In the genomic region with DNA sequence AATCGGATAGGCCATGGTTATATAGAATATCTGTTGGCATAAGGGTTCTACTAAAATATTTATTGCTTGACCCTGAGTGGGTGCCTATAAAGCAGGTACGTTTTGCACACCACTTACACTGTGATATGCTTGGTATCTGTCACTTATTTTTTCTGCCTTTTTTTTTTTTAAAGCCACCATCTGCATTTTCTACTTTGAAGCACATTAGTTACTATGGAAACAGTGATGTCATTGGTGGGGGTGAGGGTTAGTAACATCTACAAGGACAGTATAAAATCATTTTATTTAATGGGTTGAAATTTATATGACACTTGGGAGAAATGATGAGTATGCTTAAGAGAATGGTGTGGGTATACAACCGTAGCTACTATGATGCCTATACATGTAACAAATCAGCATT, we compare ENCODE assay signal across 28 cellular contexts.
"Had no signal": no experiment of that assay in that cellular context is flagged by ENCODE, and none has a peak within 500 bp of the region (broad histone marks: within the 10 kb centered on the region; RNA-seq: fewer than 3 reads in every experiment).

No MANE protein-coding gene starts in this region.

- H3K27me3 ChIP-seq: left lung, neural progenitor cell, neutrophil, right atrium auricular region, right lobe of liver, tibial nerve, uterus had no signal

- H3K27ac Mint-ChIP-seq: immature natural killer cell; nephron; neural progenitor cell; stimulated activated memory B cell treated with anti-CD40 and anti-IgM and Interleukin-4, amounts not matched to agents 10 μg/mL and 1 μg/mL and 100 μg/mL, for 72 hours; stimulated activated naive CD8-positive, alpha-beta T cell treated with anti-CD3 and anti-CD28 coated beads, Interleukin-15, amount 100 ng/mL, for 72 hours; type B pancreatic cell had no signal

- H3K27me3 Mint-ChIP-seq: naive thymus-derived CD8-positive, alpha-beta T cell; stimulated activated memory B cell treated with anti-CD40 and anti-IgM and Interleukin-4, amounts not matched to agents 10 μg/mL and 1 μg/mL and 100 μg/mL, for 72 hours; stimulated activated naive CD8-positive, alpha-beta T cell treated with anti-CD3 and anti-CD28 coated beads, Interleukin-15, amount 100 ng/mL, for 72 hours; type B pancreatic cell had no signal

- H3K4me1 Mint-ChIP-seq: nephron; stimulated activated memory B cell treated with anti-CD40 and anti-IgM and Interleukin-4, amounts not matched to agents 10 μg/mL and 1 μg/mL and 100 μg/mL, for 72 hours had no signal

- H3K4me3 ChIP-seq: left lung, lower lobe of right lung, neural progenitor cell, right atrium auricular region, right lobe of liver, smooth muscle cell, tibial nerve, uterus had no signal

- H3K9me3 Mint-ChIP-seq: immature natural killer cell; nephron; neural progenitor cell; stimulated activated naive CD8-positive, alpha-beta T cell treated with anti-CD3 and anti-CD28 coated beads, Interleukin-15, amount 100 ng/mL, for 72 hours; type B pancreatic cell had no signal

- H3K4me3 Mint-ChIP-seq: immature natural killer cell; naive thymus-derived CD8-positive, alpha-beta T cell; nephron; neural progenitor cell; stimulated activated memory B cell treated with anti-CD40 and anti-IgM and Interleukin-4, amounts not matched to agents 10 μg/mL and 1 μg/mL and 100 μg/mL, for 72 hours; stimulated activated naive CD8-positive, alpha-beta T cell treated with anti-CD3 and anti-CD28 coated beads, Interleukin-15, amount 100 ng/mL, for 72 hours; type B pancreatic cell had no signal

- H3K36me3 Mint-ChIP-seq: neural progenitor cell; stimulated activated memory B cell treated with anti-CD40 and anti-IgM and Interleukin-4, amounts not matched to agents 10 μg/mL and 1 μg/mL and 100 μg/mL, for 72 hours; type B pancreatic cell had no signal

- H3K9ac ChIP-seq: neural progenitor cell, parathyroid adenoma had no signal

- FAIRE-seq: islet of Langerhans, kidney had no signal

- H3K36me3 ChIP-seq: left lung, lower lobe of right lung, neural progenitor cell, right atrium auricular region, right lobe of liver, tibial nerve, uterus had no signal

- H2AFZ ChIP-seq: neural progenitor cell, parathyroid adenoma had no signal

- DNase-seq: immature natural killer cell; kidney; left colon; left lung; lower lobe of right lung; mammary epithelial cell; mesenchymal stem cell; naive thymus-derived CD8-positive, alpha-beta T cell; occipital lobe; right lobe of liver; stimulated activated CD4-positive, alpha-beta T cell treated with anti-CD3 and anti-CD28 coated beads, Interleukin-1b, Interleukin-23, amount 100 ng/mL, for 48 hours; stimulated activated CD4-positive, alpha-beta T cell treated with anti-CD3 and anti-CD28 coated beads, Interleukin-2, amount 100 ng/mL, for 48 hours; stimulated activated CD4-positive, alpha-beta T cell treated with anti-CD3 and anti-CD28 coated beads, Interleukin-4, amount 100 ng/mL, for 4 hours; stimulated activated CD8-positive, alpha-beta memory T cell treated with anti-CD3 and anti-CD28 coated beads, Interleukin-4, amount 100 ng/mL, for 48 hours; stimulated activated naive CD4-positive, alpha-beta T cell treated with Interleukin-2 at 50 U/mL for 16 hours; stimulated activated naive CD8-positive, alpha-beta T cell treated with anti-CD3 and anti-CD28 coated beads, Interleukin-15, amount 100 ng/mL, for 72 hours; substantia nigra; uterus had no signal

- H3K4me1 ChIP-seq: right lobe of liver, tibial nerve, uterus had no signal

- ATAC-seq: left colon; left lung; lower lobe of right lung; naive thymus-derived CD8-positive, alpha-beta T cell; right lobe of liver; stimulated activated memory B cell treated with anti-CD40 and anti-IgM and Interleukin-4, amounts not matched to agents 10 μg/mL and 1 μg/mL and 100 μg/mL, for 72 hours; stimulated activated naive CD8-positive, alpha-beta T cell treated with anti-CD3 and anti-CD28 coated beads, Interleukin-15, amount 100 ng/mL, for 72 hours had no signal

- H3K4me2 ChIP-seq: neural progenitor cell, smooth muscle cell had no signal

- H3K27ac ChIP-seq: left lung, lower lobe of right lung, neural progenitor cell, neutrophil, parathyroid adenoma, right lobe of liver, tibial nerve, uterus had no signal

- H3K9me3 ChIP-seq: left lung, lower lobe of right lung, neutrophil, right atrium auricular region, right lobe of liver, tibial nerve, uterus had no signal
